In genomic region chr3:72744330-72744729, GRCh38 we compare ENCODE assay signal across 20 cellular contexts.
A peak's percentile ranks its signal among the peaks of the same experiment; 100 is the strongest.
DNase-seq lines count a peak whose midpoint lies in the region; ATAC-seq and TF ChIP-seq lines count a peak whose summit lies in the region.
"Had no signal": no experiment of that assay in that cellular context is flagged by ENCODE, and none has a peak within 500 bp of the region (broad histone marks: within the 10 kb centered on the region; RNA-seq: fewer than 3 reads in every experiment).

No MANE protein-coding gene starts in this region.

- H3K4me3 Mint-ChIP-seq in endodermal cell (no peak overlapping the region), type B pancreatic cell (peak overlapping the region; percentile 26)
- H3K4me3 Mint-ChIP-seq: CD4-positive, alpha-beta memory T cell; HFFc6; IgD-negative memory B cell had no signal

- peaks cover 17% of the 10 kb centered on the region for H3K27me3 ChIP-seq in endodermal cell (ENCODE audit: control insufficient read depth, insufficient read depth, low read length, poor library complexity, severe bottlenecking)
- H3K27me3 ChIP-seq: BE2C had no signal

- no peaks in the 10 kb centered on the region for H3K36me3 ChIP-seq in endodermal cell (ENCODE audit: control insufficient read depth, insufficient read depth, low read length)
- H3K36me3 ChIP-seq: BE2C had no signal

- no peak for ATAC-seq in HG03520 (IDR thresholded peaks at IDR 0.05; ENCODE audit: unreplicated experiment)

- DNase-seq in NCI-H82 (lab: John Stamatoyannopoulos, UW) (peak; percentile 10), NCI-H82 treated with DMSO at 0.1 percent for 48 hours (lab: John Stamatoyannopoulos, UW; ENCODE audit: unreplicated experiment) (no peak), OCI-M2 (lab: John Stamatoyannopoulos, UW; ENCODE audit: unreplicated experiment) (peak; percentile 34), endodermal cell (peak; percentile 73), type B pancreatic cell (ENCODE audit: extremely low spot score, unreplicated experiment) (no peak), HK-2 (ENCODE audit: unreplicated experiment) (no peak), NCI-H345 treated with DMSO at 0.1 percent for 48 hours (lab: John Stamatoyannopoulos, UW; ENCODE audit: unreplicated experiment) (no peak)
- DNase-seq: BE2C; Calu3; CD4-positive, alpha-beta memory T cell; HFFc6; MM.1S; NCI-H1694; NCI-H2227 treated with DMSO at 0.1 percent for 48 hours; NK-92 treated with Interleukin-12 subunit alpha and Interleukin-12 subunit beta, amount 100 ng/mL, for 24 hours; SHP77 had no signal

- peaks cover 12% of the 10 kb centered on the region for H3K4me1 ChIP-seq in endodermal cell (ENCODE audit: control insufficient read depth, insufficient read depth, low read length)

- TF ChIP-seq CTCF in endodermal cell (conservative IDR thresholded peaks at IDR 0.05) (no peak), type B pancreatic cell (conservative IDR thresholded peaks at IDR 0.05) (no peak)

- peak overlapping the region; percentile 54 for H3K27ac Mint-ChIP-seq in endodermal cell
- no peak overlapping the region for H3K27ac Mint-ChIP-seq in type B pancreatic cell
- H3K27ac Mint-ChIP-seq: CD4-positive, alpha-beta memory T cell; HFFc6; IgD-negative memory B cell had no signal

- 9 to 50% methylated on average over 1 of the region's 1 CpG for whole genome bisulfite sequencing in endodermal cell (ENCODE audit: insufficient coverage in 1 of 2, insufficient read length in 1 of 2), 2 experiments

- H3K4me3 ChIP-seq in endodermal cell (ENCODE audit: low read length): no peak overlapping the region
- H3K4me3 ChIP-seq: SK-N-MC had no signal

- H3K9ac ChIP-seq in endodermal cell (ENCODE audit: extremely low read depth, low read length, poor library complexity, severe bottlenecking): no peak overlapping the region

- H3K27ac ChIP-seq in endodermal cell (ENCODE audit: low read depth, low read length): no peak overlapping the region
- H3K27ac ChIP-seq: HL-60, SK-N-MC had no signal

- H3K9me3 Mint-ChIP-seq in endodermal cell (no peaks in the 10 kb centered on the region), type B pancreatic cell (peaks cover 4% of the 10 kb centered on the region)
- H3K9me3 Mint-ChIP-seq: HFFc6, IgD-negative memory B cell had no signal

- H3K36me3 Mint-ChIP-seq in endodermal cell (ENCODE audit: low read depth) (no peaks in the 10 kb centered on the region), type B pancreatic cell (no peaks in the 10 kb centered on the region)

- H3K4me1 Mint-ChIP-seq in endodermal cell: peaks cover 52% of the 10 kb centered on the region
- peaks cover 32% of the 10 kb centered on the region for H3K4me1 Mint-ChIP-seq in type B pancreatic cell (ENCODE audit: unreplicated experiment)

- H3K27me3 Mint-ChIP-seq in endodermal cell (ENCODE audit: insufficient read depth) (peaks cover 30% of the 10 kb centered on the region), type B pancreatic cell (peaks cover 11% of the 10 kb centered on the region)
- H3K27me3 Mint-ChIP-seq: CD4-positive, alpha-beta memory T cell had no signal

- no peaks in the 10 kb centered on the region for H3K9me3 ChIP-seq in endodermal cell (ENCODE audit: control insufficient read depth, low read length)
- H3K9me3 ChIP-seq: BE2C had no signal

Comparison
In these comparisons a context has a peak if more than half of its experiments do, and no peak if none do; other contexts are left out.
1. DNase-seq: peak in NCI-H82 (single experiment), OCI-M2 (single experiment) and endodermal cell (single experiment); none in NCI-H82 treated with DMSO at 0.1 percent for 48 hours (single experiment), type B pancreatic cell (single experiment), HK-2 (single experiment) and NCI-H345 treated with DMSO at 0.1 percent for 48 hours (single experiment).